1 cellular context compared by ENCODE assay signal in the genomic region with DNA sequence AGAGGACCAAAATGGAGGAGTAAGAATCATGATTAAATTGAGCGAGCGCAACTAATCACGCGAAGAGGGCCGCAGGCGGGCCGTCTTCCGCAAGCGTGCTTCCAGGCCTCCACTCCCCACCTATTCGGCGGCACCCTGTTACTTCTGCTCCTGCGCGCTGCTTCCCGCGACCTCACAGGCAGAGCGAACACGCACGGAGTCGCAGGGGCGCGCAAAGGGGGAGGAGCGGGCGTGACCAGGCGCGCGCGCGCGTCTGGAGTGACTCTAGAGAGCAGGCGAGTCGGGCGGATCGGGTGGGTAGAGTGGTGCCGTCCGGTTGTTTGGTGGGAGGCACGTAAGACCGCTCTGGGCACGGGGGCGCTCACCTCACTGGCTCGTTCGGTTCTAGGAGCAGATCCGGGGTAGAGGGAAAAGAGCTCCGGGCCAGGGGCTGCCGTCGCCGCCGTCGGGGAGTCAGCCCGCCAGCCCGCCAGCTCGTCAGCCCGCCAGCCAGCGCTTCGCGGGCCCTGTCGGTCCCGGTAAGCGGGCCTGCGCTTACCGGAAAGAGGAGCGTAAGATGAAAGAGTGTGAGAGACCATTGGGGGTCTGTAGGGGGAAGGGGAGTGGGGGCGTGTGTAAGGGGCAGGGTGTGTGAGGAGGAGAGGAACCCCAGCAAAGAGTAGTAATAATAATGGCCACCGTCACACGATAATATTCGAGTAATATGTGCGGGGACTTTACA.
A peak's percentile ranks its signal among the peaks of the same experiment; 100 is the strongest.
TF ChIP-seq lines count a peak whose summit lies in the region.

A gene (plus strand): TSS at position 377 of the 721 bp plus-strand sequence. CDS start 4,652 bp downstream, outside the sequence.

TF ChIP-seq in HepG2, 621 proteins besides CTCF, POLR2A, EP300 and RAD21 (continued from another document and continues in another):
- TF ChIP-seq, protein P1, sequence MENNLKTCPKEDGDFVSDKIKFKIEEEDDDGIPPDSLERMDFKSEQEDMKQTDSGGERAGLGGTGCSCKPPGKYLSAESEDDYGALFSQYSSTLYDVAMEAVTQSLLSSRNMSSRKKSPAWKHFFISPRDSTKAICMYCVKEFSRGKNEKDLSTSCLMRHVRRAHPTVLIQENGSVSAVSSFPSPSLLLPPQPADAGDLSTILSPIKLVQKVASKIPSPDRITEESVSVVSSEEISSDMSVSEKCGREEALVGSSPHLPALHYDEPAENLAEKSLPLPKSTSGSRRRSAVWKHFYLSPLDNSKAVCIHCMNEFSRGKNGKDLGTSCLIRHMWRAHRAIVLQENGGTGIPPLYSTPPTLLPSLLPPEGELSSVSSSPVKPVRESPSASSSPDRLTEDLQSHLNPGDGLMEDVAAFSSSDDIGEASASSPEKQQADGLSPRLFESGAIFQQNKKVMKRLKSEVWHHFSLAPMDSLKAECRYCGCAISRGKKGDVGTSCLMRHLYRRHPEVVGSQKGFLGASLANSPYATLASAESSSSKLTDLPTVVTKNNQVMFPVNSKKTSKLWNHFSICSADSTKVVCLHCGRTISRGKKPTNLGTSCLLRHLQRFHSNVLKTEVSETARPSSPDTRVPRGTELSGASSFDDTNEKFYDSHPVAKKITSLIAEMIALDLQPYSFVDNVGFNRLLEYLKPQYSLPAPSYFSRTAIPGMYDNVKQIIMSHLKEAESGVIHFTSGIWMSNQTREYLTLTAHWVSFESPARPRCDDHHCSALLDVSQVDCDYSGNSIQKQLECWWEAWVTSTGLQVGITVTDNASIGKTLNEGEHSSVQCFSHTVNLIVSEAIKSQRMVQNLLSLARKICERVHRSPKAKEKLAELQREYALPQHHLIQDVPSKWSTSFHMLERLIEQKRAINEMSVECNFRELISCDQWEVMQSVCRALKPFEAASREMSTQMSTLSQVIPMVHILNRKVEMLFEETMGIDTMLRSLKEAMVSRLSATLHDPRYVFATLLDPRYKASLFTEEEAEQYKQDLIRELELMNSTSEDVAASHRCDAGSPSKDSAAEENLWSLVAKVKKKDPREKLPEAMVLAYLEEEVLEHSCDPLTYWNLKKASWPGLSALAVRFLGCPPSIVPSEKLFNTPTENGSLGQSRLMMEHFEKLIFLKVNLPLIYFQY (CRISPR knock-in tag; IDR thresholded peaks at IDR 0.05; ENCODE audit: borderline replicate concordance): peak; percentile 67
- TF ChIP-seq ETV5 (CRISPR knock-in tag; IDR thresholded peaks at IDR 0.05; ENCODE audit: borderline replicate concordance) (peak; percentile 53; the same call in 1 of the 2 replicates), MXD4 (CRISPR knock-in tag; IDR thresholded peaks at IDR 0.05) (peak; percentile 50), KDM1A (CRISPR knock-in tag; IDR thresholded peaks at IDR 0.05) (no peak), ZNF605 (CRISPR knock-in tag; IDR thresholded peaks at IDR 0.05) (peak; percentile 81; the same call in 1 of the 2 replicates), POLR2AphosphoS5 (IDR thresholded peaks at IDR 0.05; ENCODE audit: low read depth, low read length) (peak; percentile 93), ZNF331 (CRISPR knock-in tag; IDR thresholded peaks at IDR 0.05) (peak; percentile 80; the same call in 1 of the 2 replicates), ONECUT2 (CRISPR knock-in tag; IDR thresholded peaks at IDR 0.05) (no peak), CENPT (CRISPR knock-in tag; IDR thresholded peaks at IDR 0.05; ENCODE audit: low read depth) (no peak), GABPB1 (CRISPR knock-in tag; IDR thresholded peaks at IDR 0.05) (peak; percentile 93), ESRRA (CRISPR knock-in tag; IDR thresholded peaks at IDR 0.05; ENCODE audit: low read depth) (no peak), MTF2 (CRISPR knock-in tag; IDR thresholded peaks at IDR 0.05; ENCODE audit: borderline replicate concordance) (no peak), ZNF790 (CRISPR knock-in tag; IDR thresholded peaks at IDR 0.05; ENCODE audit: borderline replicate concordance) (0 out of 2 replicates have a peak, but pooled peaks have one; percentile 69), REPIN1 (CRISPR knock-in tag; IDR thresholded peaks at IDR 0.05; ENCODE audit: borderline replicate concordance, low read depth) (peak; percentile 68; the same call in 1 of the 2 replicates), RFXANK (CRISPR knock-in tag; IDR thresholded peaks at IDR 0.05) (0 out of 2 replicates have a peak, but pooled peaks have one; percentile 36), STAG1 (CRISPR knock-in tag; IDR thresholded peaks at IDR 0.05) (no peak), ISX (CRISPR knock-in tag; conservative IDR thresholded peaks at IDR 0.05) (0 out of 2 replicates have a peak, but pooled peaks have one; percentile 21), FOXA1 (IDR thresholded peaks at IDR 0.05) (no peak), FOXA1 (CRISPR knock-in tag; IDR thresholded peaks at IDR 0.05) (peak; percentile 33), SAFB2 (CRISPR knock-in tag; IDR thresholded peaks at IDR 0.05; ENCODE audit: borderline replicate concordance, low read depth) (peak; percentile 60; the same call in 1 of the 2 replicates), ZNF547 (CRISPR knock-in tag; IDR thresholded peaks at IDR 0.05) (peak; percentile 57), U2AF1 (optimal IDR thresholded peaks at IDR 0.05; ENCODE audit: low read depth, low read length) (peak; percentile 77), ARHGAP35 (CRISPR knock-in tag; IDR thresholded peaks at IDR 0.05; ENCODE audit: borderline replicate concordance) (no peak), ZNF839 (CRISPR knock-in tag; IDR thresholded peaks at IDR 0.05; ENCODE audit: borderline replicate concordance) (0 out of 2 replicates have a peak, but pooled peaks have one; percentile 87), PLRG1 (conservative IDR thresholded peaks at IDR 0.05) (no peak), FIP1L1 (IDR thresholded peaks at IDR 0.05; ENCODE audit: borderline replicate concordance, insufficient read depth, low read depth, low read length) (no peak; the same call in 1 of the 2 replicates), ZNF33B (CRISPR knock-in tag; IDR thresholded peaks at IDR 0.05) (no peak)
- TF ChIP-seq, protein P2, sequence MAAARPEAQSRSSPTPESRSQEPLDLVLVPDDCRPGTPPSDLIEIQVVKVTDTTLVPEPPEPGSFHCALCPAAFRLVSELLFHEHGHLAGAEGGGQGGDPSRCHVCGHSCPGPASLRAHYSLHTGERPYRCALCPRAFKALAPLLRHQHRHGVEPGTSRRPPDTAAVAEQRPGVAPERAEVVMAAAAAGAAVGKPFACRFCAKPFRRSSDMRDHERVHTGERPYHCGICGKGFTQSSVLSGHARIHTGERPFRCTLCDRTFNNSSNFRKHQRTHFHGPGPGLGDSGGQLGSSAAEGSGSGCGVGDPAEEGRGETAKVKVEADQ (CRISPR knock-in tag; IDR thresholded peaks at IDR 0.05; ENCODE audit: borderline replicate concordance): no peak
- TF ChIP-seq, protein P3, sequence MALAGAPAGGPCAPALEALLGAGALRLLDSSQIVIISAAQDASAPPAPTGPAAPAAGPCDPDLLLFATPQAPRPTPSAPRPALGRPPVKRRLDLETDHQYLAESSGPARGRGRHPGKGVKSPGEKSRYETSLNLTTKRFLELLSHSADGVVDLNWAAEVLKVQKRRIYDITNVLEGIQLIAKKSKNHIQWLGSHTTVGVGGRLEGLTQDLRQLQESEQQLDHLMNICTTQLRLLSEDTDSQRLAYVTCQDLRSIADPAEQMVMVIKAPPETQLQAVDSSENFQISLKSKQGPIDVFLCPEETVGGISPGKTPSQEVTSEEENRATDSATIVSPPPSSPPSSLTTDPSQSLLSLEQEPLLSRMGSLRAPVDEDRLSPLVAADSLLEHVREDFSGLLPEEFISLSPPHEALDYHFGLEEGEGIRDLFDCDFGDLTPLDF (CRISPR knock-in tag; IDR thresholded peaks at IDR 0.05): peak; percentile 46; the same call in 1 of the 2 replicates
- TF ChIP-seq, protein P4, sequence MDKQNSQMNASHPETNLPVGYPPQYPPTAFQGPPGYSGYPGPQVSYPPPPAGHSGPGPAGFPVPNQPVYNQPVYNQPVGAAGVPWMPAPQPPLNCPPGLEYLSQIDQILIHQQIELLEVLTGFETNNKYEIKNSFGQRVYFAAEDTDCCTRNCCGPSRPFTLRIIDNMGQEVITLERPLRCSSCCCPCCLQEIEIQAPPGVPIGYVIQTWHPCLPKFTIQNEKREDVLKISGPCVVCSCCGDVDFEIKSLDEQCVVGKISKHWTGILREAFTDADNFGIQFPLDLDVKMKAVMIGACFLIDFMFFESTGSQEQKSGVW (CRISPR knock-in tag; IDR thresholded peaks at IDR 0.05; ENCODE audit: borderline replicate concordance): no peak
- TF ChIP-seq, protein P5, sequence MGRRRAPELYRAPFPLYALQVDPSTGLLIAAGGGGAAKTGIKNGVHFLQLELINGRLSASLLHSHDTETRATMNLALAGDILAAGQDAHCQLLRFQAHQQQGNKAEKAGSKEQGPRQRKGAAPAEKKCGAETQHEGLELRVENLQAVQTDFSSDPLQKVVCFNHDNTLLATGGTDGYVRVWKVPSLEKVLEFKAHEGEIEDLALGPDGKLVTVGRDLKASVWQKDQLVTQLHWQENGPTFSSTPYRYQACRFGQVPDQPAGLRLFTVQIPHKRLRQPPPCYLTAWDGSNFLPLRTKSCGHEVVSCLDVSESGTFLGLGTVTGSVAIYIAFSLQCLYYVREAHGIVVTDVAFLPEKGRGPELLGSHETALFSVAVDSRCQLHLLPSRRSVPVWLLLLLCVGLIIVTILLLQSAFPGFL (CRISPR knock-in tag; IDR thresholded peaks at IDR 0.05): no peak
- TF ChIP-seq, protein P6, sequence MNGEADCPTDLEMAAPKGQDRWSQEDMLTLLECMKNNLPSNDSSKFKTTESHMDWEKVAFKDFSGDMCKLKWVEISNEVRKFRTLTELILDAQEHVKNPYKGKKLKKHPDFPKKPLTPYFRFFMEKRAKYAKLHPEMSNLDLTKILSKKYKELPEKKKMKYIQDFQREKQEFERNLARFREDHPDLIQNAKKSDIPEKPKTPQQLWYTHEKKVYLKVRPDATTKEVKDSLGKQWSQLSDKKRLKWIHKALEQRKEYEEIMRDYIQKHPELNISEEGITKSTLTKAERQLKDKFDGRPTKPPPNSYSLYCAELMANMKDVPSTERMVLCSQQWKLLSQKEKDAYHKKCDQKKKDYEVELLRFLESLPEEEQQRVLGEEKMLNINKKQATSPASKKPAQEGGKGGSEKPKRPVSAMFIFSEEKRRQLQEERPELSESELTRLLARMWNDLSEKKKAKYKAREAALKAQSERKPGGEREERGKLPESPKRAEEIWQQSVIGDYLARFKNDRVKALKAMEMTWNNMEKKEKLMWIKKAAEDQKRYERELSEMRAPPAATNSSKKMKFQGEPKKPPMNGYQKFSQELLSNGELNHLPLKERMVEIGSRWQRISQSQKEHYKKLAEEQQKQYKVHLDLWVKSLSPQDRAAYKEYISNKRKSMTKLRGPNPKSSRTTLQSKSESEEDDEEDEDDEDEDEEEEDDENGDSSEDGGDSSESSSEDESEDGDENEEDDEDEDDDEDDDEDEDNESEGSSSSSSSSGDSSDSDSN (CRISPR knock-in tag; IDR thresholded peaks at IDR 0.05): peak; percentile 73
- TF ChIP-seq, protein P7, sequence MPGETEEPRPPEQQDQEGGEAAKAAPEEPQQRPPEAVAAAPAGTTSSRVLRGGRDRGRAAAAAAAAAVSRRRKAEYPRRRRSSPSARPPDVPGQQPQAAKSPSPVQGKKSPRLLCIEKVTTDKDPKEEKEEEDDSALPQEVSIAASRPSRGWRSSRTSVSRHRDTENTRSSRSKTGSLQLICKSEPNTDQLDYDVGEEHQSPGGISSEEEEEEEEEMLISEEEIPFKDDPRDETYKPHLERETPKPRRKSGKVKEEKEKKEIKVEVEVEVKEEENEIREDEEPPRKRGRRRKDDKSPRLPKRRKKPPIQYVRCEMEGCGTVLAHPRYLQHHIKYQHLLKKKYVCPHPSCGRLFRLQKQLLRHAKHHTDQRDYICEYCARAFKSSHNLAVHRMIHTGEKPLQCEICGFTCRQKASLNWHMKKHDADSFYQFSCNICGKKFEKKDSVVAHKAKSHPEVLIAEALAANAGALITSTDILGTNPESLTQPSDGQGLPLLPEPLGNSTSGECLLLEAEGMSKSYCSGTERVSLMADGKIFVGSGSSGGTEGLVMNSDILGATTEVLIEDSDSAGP (CRISPR knock-in tag; IDR thresholded peaks at IDR 0.05; ENCODE audit: borderline replicate concordance): peak; percentile 58
- TF ChIP-seq, protein P8, sequence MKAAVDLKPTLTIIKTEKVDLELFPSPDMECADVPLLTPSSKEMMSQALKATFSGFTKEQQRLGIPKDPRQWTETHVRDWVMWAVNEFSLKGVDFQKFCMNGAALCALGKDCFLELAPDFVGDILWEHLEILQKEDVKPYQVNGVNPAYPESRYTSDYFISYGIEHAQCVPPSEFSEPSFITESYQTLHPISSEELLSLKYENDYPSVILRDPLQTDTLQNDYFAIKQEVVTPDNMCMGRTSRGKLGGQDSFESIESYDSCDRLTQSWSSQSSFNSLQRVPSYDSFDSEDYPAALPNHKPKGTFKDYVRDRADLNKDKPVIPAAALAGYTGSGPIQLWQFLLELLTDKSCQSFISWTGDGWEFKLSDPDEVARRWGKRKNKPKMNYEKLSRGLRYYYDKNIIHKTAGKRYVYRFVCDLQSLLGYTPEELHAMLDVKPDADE (CRISPR knock-in tag; IDR thresholded peaks at IDR 0.05): no peak; the same call in 1 of the 2 replicates
- TF ChIP-seq, protein P9, sequence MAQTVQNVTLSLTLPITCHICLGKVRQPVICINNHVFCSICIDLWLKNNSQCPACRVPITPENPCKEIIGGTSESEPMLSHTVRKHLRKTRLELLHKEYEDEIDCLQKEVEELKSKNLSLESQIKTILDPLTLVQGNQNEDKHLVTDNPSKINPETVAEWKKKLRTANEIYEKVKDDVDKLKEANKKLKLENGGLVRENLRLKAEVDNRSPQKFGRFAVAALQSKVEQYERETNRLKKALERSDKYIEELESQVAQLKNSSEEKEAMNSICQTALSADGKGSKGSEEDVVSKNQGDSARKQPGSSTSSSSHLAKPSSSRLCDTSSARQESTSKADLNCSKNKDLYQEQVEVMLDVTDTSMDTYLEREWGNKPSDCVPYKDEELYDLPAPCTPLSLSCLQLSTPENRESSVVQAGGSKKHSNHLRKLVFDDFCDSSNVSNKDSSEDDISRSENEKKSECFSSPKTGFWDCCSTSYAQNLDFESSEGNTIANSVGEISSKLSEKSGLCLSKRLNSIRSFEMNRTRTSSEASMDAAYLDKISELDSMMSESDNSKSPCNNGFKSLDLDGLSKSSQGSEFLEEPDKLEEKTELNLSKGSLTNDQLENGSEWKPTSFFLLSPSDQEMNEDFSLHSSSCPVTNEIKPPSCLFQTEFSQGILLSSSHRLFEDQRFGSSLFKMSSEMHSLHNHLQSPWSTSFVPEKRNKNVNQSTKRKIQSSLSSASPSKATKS (CRISPR knock-in tag; IDR thresholded peaks at IDR 0.05): no peak; the same call in 1 of the 2 replicates
- TF ChIP-seq, protein P10, sequence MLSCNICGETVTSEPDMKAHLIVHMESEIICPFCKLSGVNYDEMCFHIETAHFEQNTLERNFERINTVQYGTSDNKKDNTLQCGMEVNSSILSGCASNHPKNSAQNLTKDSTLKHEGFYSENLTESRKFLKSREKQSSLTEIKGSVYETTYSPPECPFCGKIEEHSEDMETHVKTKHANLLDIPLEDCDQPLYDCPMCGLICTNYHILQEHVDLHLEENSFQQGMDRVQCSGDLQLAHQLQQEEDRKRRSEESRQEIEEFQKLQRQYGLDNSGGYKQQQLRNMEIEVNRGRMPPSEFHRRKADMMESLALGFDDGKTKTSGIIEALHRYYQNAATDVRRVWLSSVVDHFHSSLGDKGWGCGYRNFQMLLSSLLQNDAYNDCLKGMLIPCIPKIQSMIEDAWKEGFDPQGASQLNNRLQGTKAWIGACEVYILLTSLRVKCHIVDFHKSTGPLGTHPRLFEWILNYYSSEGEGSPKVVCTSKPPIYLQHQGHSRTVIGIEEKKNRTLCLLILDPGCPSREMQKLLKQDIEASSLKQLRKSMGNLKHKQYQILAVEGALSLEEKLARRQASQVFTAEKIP (CRISPR knock-in tag; IDR thresholded peaks at IDR 0.05; ENCODE audit: borderline replicate concordance): no peak
- TF ChIP-seq, protein P11, sequence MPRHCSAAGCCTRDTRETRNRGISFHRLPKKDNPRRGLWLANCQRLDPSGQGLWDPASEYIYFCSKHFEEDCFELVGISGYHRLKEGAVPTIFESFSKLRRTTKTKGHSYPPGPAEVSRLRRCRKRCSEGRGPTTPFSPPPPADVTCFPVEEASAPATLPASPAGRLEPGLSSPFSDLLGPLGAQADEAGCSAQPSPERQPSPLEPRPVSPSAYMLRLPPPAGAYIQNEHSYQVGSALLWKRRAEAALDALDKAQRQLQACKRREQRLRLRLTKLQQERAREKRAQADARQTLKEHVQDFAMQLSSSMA (CRISPR knock-in tag; IDR thresholded peaks at IDR 0.05): 0 out of 2 replicates have a peak, but pooled peaks have one; percentile 40
